In the genomic region with DNA sequence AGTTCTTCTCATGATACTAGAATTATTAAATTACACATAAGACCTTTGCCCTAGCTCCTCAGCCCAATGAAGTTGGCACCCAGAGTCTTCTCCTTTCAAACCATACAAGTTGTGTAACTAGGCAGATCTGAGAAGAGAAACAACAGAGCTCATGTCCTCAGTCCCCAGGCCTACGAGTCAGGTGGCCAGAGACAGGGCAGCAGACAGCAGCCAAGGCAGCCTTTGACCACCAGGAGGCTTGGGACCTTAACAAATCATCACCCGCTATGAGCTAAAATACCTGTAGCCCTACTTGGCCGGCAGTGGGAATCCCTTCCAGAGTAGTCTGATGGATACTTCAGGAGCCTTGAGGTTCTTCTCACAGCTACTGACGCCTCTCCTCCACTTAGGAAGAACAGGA, we compare ENCODE assay signal across 29 cellular contexts. TPM values are rescaled to one million over a fixed set of nuclear protein-coding genes. Genes with fewer than 3 reads are reported as not detected.
A peak's percentile ranks its signal among the peaks of the same experiment; 100 is the strongest.
DNase-seq lines count a peak whose midpoint lies in the region; ATAC-seq and TF ChIP-seq lines count a peak whose summit lies in the region.
"Had no signal": no experiment of that assay in that cellular context is flagged by ENCODE, and none has a peak within 500 bp of the region (broad histone marks: within the 10 kb centered on the region; RNA-seq: fewer than 3 reads in every experiment).

No MANE protein-coding gene starts in this region.

- peak in 1 of 2 donors; percentile 35 for TF ChIP-seq RAD21 in liver (IDR thresholded peaks at IDR 0.05)

- DNase-seq in GM12864 (ENCODE audit: low read depth), result no peak
- DNase-seq in NB4 (ENCODE audit: low read depth), result no peak
- no peak for DNase-seq in endothelial cell (ENCODE audit: low spot score)
- no peak for DNase-seq in ascending aorta (ENCODE audit: low spot score in 2 of 2)
- DNase-seq: activated CD8-positive, alpha-beta T cell treated with anti-CD3 and anti-CD28 coated beads for 36 hours; activated naive CD4-positive, alpha-beta T cell treated with anti-CD3 and anti-CD28 coated beads for 36 hours; CD4-positive, CD25-positive, alpha-beta regulatory T cell; DMS79 treated with DMSO at 0.1 percent for 48 hours; left ventricle myocardium superior; NCI-H1417 treated with DMSO at 0.1 percent for 48 hours; NCI-H2029 treated with DMSO at 0.1 percent for 48 hours; NCI-H2227 treated with DMSO at 0.1 percent for 48 hours; NCI-H526 treated with DMSO at 0.1 percent for 48 hours; PC-3; SK-N-SH; stimulated activated CD4-positive, alpha-beta T cell treated with anti-CD3 and anti-CD28 coated beads, Interleukin-4, amount 100 ng/mL, for 24 hours; tibial artery had no signal

- no peak overlapping the region for H3K9ac ChIP-seq in liver (ENCODE audit: low read depth in 1 of 2, low read length in 2 of 2)
- H3K9ac ChIP-seq: KMS-11, SK-N-SH had no signal

- no peak overlapping the region for H3K27ac Mint-ChIP-seq in endothelial cell (ENCODE audit: unreplicated experiment)
- H3K27ac Mint-ChIP-seq: activated CD8-positive, alpha-beta T cell treated with anti-CD3 and anti-CD28 coated beads for 36 hours; activated naive CD4-positive, alpha-beta T cell treated with anti-CD3 and anti-CD28 coated beads for 36 hours; brain; mesothelial cell of epicardium; progenitor cell of endocrine pancreas had no signal

- H3K4me1 Mint-ChIP-seq in endothelial cell (ENCODE audit: unreplicated experiment), result no peaks in the 10 kb centered on the region
- H3K4me1 Mint-ChIP-seq: mesothelial cell of epicardium had no signal

- H3K27me3 Mint-ChIP-seq in endothelial cell (ENCODE audit: unreplicated experiment), result peaks cover 2% of the 10 kb centered on the region
- H3K27me3 Mint-ChIP-seq: activated CD8-positive, alpha-beta T cell treated with anti-CD3 and anti-CD28 coated beads for 36 hours; brain; CD4-positive, CD25-positive, alpha-beta regulatory T cell; progenitor cell of endocrine pancreas had no signal

- H3K36me3 Mint-ChIP-seq in endothelial cell (ENCODE audit: low read depth, unreplicated experiment), result no peaks in the 10 kb centered on the region
- H3K36me3 Mint-ChIP-seq: mesothelial cell of epicardium had no signal

- H3K27me3 ChIP-seq in liver (ENCODE audit: control insufficient read depth in 4 of 4, insufficient read depth in 4 of 4, low read length in 3 of 4) (no peaks in the 10 kb centered on the region), ascending aorta (no peaks in the 10 kb centered on the region)
- H3K27me3 ChIP-seq: neutrophil, tibial artery had no signal

- TF ChIP-seq CTCF in GM12864 (IDR thresholded peaks at IDR 0.05; ENCODE audit: low read depth, low read length, missing control alignments) (peak; percentile 17), NB4 (IDR thresholded peaks at IDR 0.05; ENCODE audit: low read depth, low read length) (peak; percentile 5), endothelial cell (IDR thresholded peaks at IDR 0.05; ENCODE audit: unreplicated experiment) (peak; percentile 43), liver (IDR thresholded peaks at IDR 0.05; ENCODE audit: low read depth, low read length, missing input control) (peak; percentile 7), ascending aorta (IDR thresholded peaks at IDR 0.05) (no peak)

- H3K4me1 ChIP-seq in liver (ENCODE audit: control insufficient read depth in 4 of 4, insufficient read depth in 4 of 4, low read length in 3 of 4) (peaks cover 0 to 10% (median 1%) of the 10 kb centered on the region in 4 donors), ascending aorta (no peaks in the 10 kb centered on the region)

- H3K9me3 ChIP-seq in liver (ENCODE audit: control insufficient read depth in 4 of 4, low read length in 3 of 4) (no peaks in the 10 kb centered on the region), ascending aorta (no peaks in the 10 kb centered on the region)
- H3K9me3 ChIP-seq: A549, neutrophil, SK-N-SH, tibial artery had no signal

- H3K9me3 Mint-ChIP-seq in endothelial cell (ENCODE audit: unreplicated experiment), result no peaks in the 10 kb centered on the region
- H3K9me3 Mint-ChIP-seq: activated CD8-positive, alpha-beta T cell treated with anti-CD3 and anti-CD28 coated beads for 36 hours; activated naive CD4-positive, alpha-beta T cell treated with anti-CD3 and anti-CD28 coated beads for 36 hours; brain; CD4-positive, CD25-positive, alpha-beta regulatory T cell; mesothelial cell of epicardium had no signal

- 90% methylated on average over 4 of the region's 4 CpGs for WGBS in liver

- no peak for TF ChIP-seq POLR2A in NB4 (IDR thresholded peaks at IDR 0.05; ENCODE audit: extremely low read depth, insufficient read length)

- no peak overlapping the region for H3K4me3 ChIP-seq in GM12864 (ENCODE audit: low read depth, low read length)
- no peak overlapping the region for H3K4me3 ChIP-seq in NB4 (ENCODE audit: low read depth, low read length)
- H3K4me3 ChIP-seq in liver (ENCODE audit: low read depth in 1 of 3, low read length in 3 of 3), result no peak overlapping the region
- H3K4me3 ChIP-seq in ascending aorta, result no peak overlapping the region
- H3K4me3 ChIP-seq: A549, tibial artery had no signal

- ATAC-seq in GM19395 (IDR thresholded peaks at IDR 0.05; ENCODE audit: unreplicated experiment), result no peak
- no peak for ATAC-seq in GM21825 (IDR thresholded peaks at IDR 0.05; ENCODE audit: unreplicated experiment)
- ATAC-seq in GM21360 (IDR thresholded peaks at IDR 0.05; ENCODE audit: unreplicated experiment), result no peak
- ATAC-seq: activated CD4-positive, CD25-positive, alpha-beta regulatory T cell treated with anti-CD3 and anti-CD28 coated beads, Interleukin-2, amount 50 U/mL, for 24 hours; activated CD8-positive, alpha-beta T cell treated with anti-CD3 and anti-CD28 coated beads for 36 hours; left ventricle myocardium superior; PC-3 had no signal

- no peak overlapping the region for H3K4me3 Mint-ChIP-seq in endothelial cell (ENCODE audit: unreplicated experiment)
- H3K4me3 Mint-ChIP-seq: activated CD8-positive, alpha-beta T cell treated with anti-CD3 and anti-CD28 coated beads for 36 hours; activated naive CD4-positive, alpha-beta T cell treated with anti-CD3 and anti-CD28 coated beads for 36 hours; brain; CD4-positive, CD25-positive, alpha-beta regulatory T cell; mesothelial cell of epicardium had no signal

- intact Hi-C loops in ascending aorta (cut with DNase I), result no loop called here

- H3K27ac ChIP-seq in liver (ENCODE audit: low read depth in 1 of 2, low read length in 2 of 2) (no peak overlapping the region), ascending aorta (no peak overlapping the region)
- H3K27ac ChIP-seq: A549, KMS-11, neutrophil, tibial artery had no signal

- H3K36me3 ChIP-seq in liver (ENCODE audit: control insufficient read depth in 4 of 4, insufficient read depth in 3 of 4, low read depth in 1 of 4, low read length in 3 of 4), result peaks cover 0 to 3% (median 1%) of the 10 kb centered on the region in 4 donors
- H3K36me3 ChIP-seq in ascending aorta, result peaks cover 0 to 15% of the 10 kb centered on the region in 2 donors

TF ChIP-seq in liver, 16 proteins besides CTCF, POLR2A, EP300 and RAD21:
- no peak for TF ChIP-seq HNF4G (IDR thresholded peaks at IDR 0.05)
- no peak for TF ChIP-seq GABPA (IDR thresholded peaks at IDR 0.05 in 1 of 2, conservative IDR thresholded peaks at IDR 0.05 in 1 of 2)
TF ChIP-seq in liver: peak in this region for 0.

RNA-seq across cellular contexts. Expression of a gene that starts 18.3 kb away (rescaled TPM):
- 24.5 TPM for total RNA-seq in endothelial cell (ENCODE audit: unreplicated experiment)
- 10 to 100 TPM; 14.0 to 24.4 TPM for total RNA-seq in liver
- 10 to 100 TPM; 18.6 to 23.1 TPM for polyA plus RNA-seq in liver
- total RNA-seq in ascending aorta, result 18.9 TPM

RNA-seq across cellular contexts. Expression of a gene that starts 44.3 kb away (rescaled TPM):
- total RNA-seq in endothelial cell (ENCODE audit: unreplicated experiment) (1.1 TPM), liver (10 to 100 TPM in 1 of 2 donors, under 1 TPM in 1; 0.25 to 12.1 TPM), ascending aorta (132 TPM)
- 1 to 10 TPM; 1.8 to 6.1 TPM for polyA plus RNA-seq in liver
- total RNA-seq: activated CD8-positive, alpha-beta T cell treated with anti-CD3 and anti-CD28 coated beads for 36 hours; progenitor cell of endocrine pancreas had no signal
- polyA plus RNA-seq: A549, keratinocyte had no signal

RNA-seq across cellular contexts. Expression of a gene that starts 48.6 kb away (rescaled TPM):
- total RNA-seq in endothelial cell (ENCODE audit: unreplicated experiment), result 8.2 TPM
- 1,000 to 10,000 TPM in 1 of 2 donors, 100 to 1,000 TPM in 1; 447 to 2,000 TPM for total RNA-seq in liver
- 1,000 to 10,000 TPM; 2,821 to 3,354 TPM for polyA plus RNA-seq in liver
- total RNA-seq in ascending aorta, result 9.8 TPM

Comparison
In these comparisons a context has a peak if more than half of its experiments do, and no peak if none do; other contexts are left out.
1. CTCF ChIP-seq: peak in GM12864 (single experiment), NB4 (single experiment), endothelial cell (single experiment) and liver (single experiment); none in ascending aorta (0 of 3).
2. RNA of a gene that starts 44.3 kb away (total RNA-seq): 132 TPM in ascending aorta (single experiment); 0.25 to 12.1 TPM in liver and 1.1 TPM in endothelial cell (single experiment); every median in the first group is over 10 times any median in the second.
3. RNA of a gene that starts 48.6 kb away (total RNA-seq): 447 to 2,000 TPM in liver; 9.8 TPM in ascending aorta (single experiment) and 8.2 TPM in endothelial cell (single experiment); every median in the first group is over 10 times any median in the second.